Comparison of ENCODE assay signal across 11 cellular contexts in genomic region chr19:57269515-57270250, GRCh38. TPM values are rescaled to one million over a fixed set of nuclear protein-coding genes. Genes with fewer than 3 reads are reported as not detected.
DNase-seq lines count a peak whose midpoint lies in the region; ATAC-seq and TF ChIP-seq lines count a peak whose summit lies in the region.
"Had no signal": no experiment of that assay in that cellular context is flagged by ENCODE, and none has a peak within 500 bp of the region (broad histone marks: within the 10 kb centered on the region; RNA-seq: fewer than 3 reads in every experiment).

No MANE protein-coding gene starts in this region.

- DNase-seq in BJ (ENCODE audit: low read depth) (peak; percentile 41), SK-N-SH (peak; percentile 7), glomerular visceral epithelial cell (ENCODE audit: extremely low spot score) (peak; percentile 53), SHP77 treated with DMSO at 0.1 percent for 48 hours (lab: John Stamatoyannopoulos, UW) (no peak), NCI-H1048 (lab: John Stamatoyannopoulos, UW) (no peak), NCI-H748 treated with DMSO at 0.1 percent for 48 hours (lab: John Stamatoyannopoulos, UW) (no peak)
- DNase-seq in activated CD8-positive, alpha-beta memory T cell treated with anti-CD3 and anti-CD28 coated beads, Interleukin-2, amount 50 U/mL, for 4 hours = no peak
- DNase-seq: mesendoderm; NCI-H146; stimulated activated CD4-positive, alpha-beta T cell treated with anti-CD3 and anti-CD28 coated beads, Interleukin-4, amount 100 ng/mL, for 24 hours had no signal

- H3K4me1 ChIP-seq in SK-N-SH (ENCODE audit: control insufficient read depth in 1 of 2, insufficient read depth in 2 of 2, low read depth in 1 of 2, low read length in 1 of 2) = peaks cover 0 to 13% of the 10 kb centered on the region in 2 experiments; a peak in 1 of 4 replicates

- no peak overlapping the region for H3K9ac ChIP-seq in SK-N-SH

- peaks cover 21% of the 10 kb centered on the region for H3F3A ChIP-seq in SK-N-SH (replicated peaks; ENCODE audit: insufficient read depth)

- no peaks in the 10 kb centered on the region for H4K20me1 ChIP-seq in SK-N-SH (ENCODE audit: insufficient read depth)

- H3K9me2 ChIP-seq in SK-N-SH = no peaks in the 10 kb centered on the region

- H3K27me3 ChIP-seq in BJ (ENCODE audit: control insufficient read depth, insufficient read depth, low read length) (no peaks in the 10 kb centered on the region), SK-N-SH (ENCODE audit: insufficient read depth) (no peaks in the 10 kb centered on the region)

- no peak; a peak in 1 of 4 replicates for TF ChIP-seq EP300 in SK-N-SH (IDR thresholded peaks at IDR 0.05; ENCODE audit: borderline replicate concordance in 1 of 2, low read depth in 1 of 2, low read length in 1 of 2)

- H3K9me3 ChIP-seq in SK-N-SH = no peaks in the 10 kb centered on the region

- TF ChIP-seq CTCF in BJ (IDR thresholded peaks at IDR 0.05; ENCODE audit: insufficient read depth, low read depth, low read length) (no peak), SK-N-SH (IDR thresholded peaks at IDR 0.05) (no peak)

- H3K4me3 ChIP-seq in BJ (ENCODE audit: low read depth, low read length) (no peak overlapping the region), SK-N-SH (ENCODE audit: low read depth in 2 of 2, low read length in 1 of 2) (no peak overlapping the region)

- CTCF ChIA-PET in BJ (lab: Yijun Ruan, JAX) (no interaction called here), SK-N-SH (lab: Yijun Ruan, JAX) (no interaction called here)

- H3K79me2 ChIP-seq in SK-N-SH (ENCODE audit: insufficient read depth) = no peaks in the 10 kb centered on the region

- POLR2A ChIA-PET in BJ (lab: Charles Lee) = interaction anchor here (0.5 kb wide), 1 partner anchor 9 kb away, joined by 3 read pairs; no protein-coding TSS in a partner anchor
- POLR2A ChIA-PET in SK-N-SH (lab: Yijun Ruan, JAX) = no interaction called here

- peaks cover 4% of the 10 kb centered on the region; the same call in 1 of the 2 replicates for H3K36me3 ChIP-seq in BJ (ENCODE audit: control insufficient read depth, insufficient read depth, low read length)
- H3K36me3 ChIP-seq in SK-N-SH (replicated peaks in 1 of 2; ENCODE audit: control insufficient read depth in 1 of 2, insufficient read depth in 2 of 2, low read length in 1 of 2) = peaks cover 0 to 4% of the 10 kb centered on the region in 2 experiments

- H3K4me2 ChIP-seq in SK-N-SH = peak overlapping the region; percentile 37; the same call in 1 of the 2 replicates

- no peak for TF ChIP-seq RAD21 in SK-N-SH (IDR thresholded peaks at IDR 0.05; ENCODE audit: low read length)

- peak overlapping the region in 1 of 2 experiments; percentile 63; a peak in 2 of 4 replicates for H3K27ac ChIP-seq in SK-N-SH (ENCODE audit: low read depth in 2 of 2, low read length in 1 of 2)

- no peak overlapping the region for H2AFZ ChIP-seq in SK-N-SH (ENCODE audit: low read depth)

- ATAC-seq in GM21390 (IDR thresholded peaks at IDR 0.05; ENCODE audit: unreplicated experiment) = peak; percentile 40

- 81% methylated on average over 4 of the region's 4 CpGs for WGBS in SK-N-SH (ENCODE audit: low lambda C conversion rate)

TF ChIP-seq in SK-N-SH, 30 proteins besides CTCF, POLR2A, EP300 and RAD21:
- TF ChIP-seq NFIC (IDR thresholded peaks at IDR 0.05; ENCODE audit: borderline replicate concordance) (peak; percentile 46; the same call in 1 of the 2 replicates), PBX3 (IDR thresholded peaks at IDR 0.05) (no peak), GABPA (IDR thresholded peaks at IDR 0.05; ENCODE audit: low read depth) (no peak), GATA2 (CRISPR knock-in tag; IDR thresholded peaks at IDR 0.05) (no peak), REST (IDR thresholded peaks at IDR 0.05; ENCODE audit: low read depth, low read length) (peak; percentile 81), TAF1 (IDR thresholded peaks at IDR 0.05; ENCODE audit: borderline replicate concordance, low read depth, low read length) (no peak), JUND (IDR thresholded peaks at IDR 0.05) (peak; percentile 74), FOSL2 (IDR thresholded peaks at IDR 0.05; ENCODE audit: borderline replicate concordance, low read depth) (peak; percentile 83), TCF12 (IDR thresholded peaks at IDR 0.05) (peak; percentile 32; the same call in 1 of the 2 replicates), FOXM1 (IDR thresholded peaks at IDR 0.05; ENCODE audit: low read depth) (no peak), YY1 (IDR thresholded peaks at IDR 0.05; ENCODE audit: low read depth) (no peak)
TF ChIP-seq in SK-N-SH: peak in this region for 5.

RNA-seq across cellular contexts. Expression of gene ZNF460, which starts 10.6 kb away (rescaled TPM):
- polyA plus RNA-seq in BJ (2011; rRNA removed) (11.7 and 13.9 TPM in 2 replicates), SK-N-SH (2012; rRNA removed) (2.4 and 4.3 TPM in 2 replicates)
- 109 and 140 TPM in 2 replicates for polyA minus RNA-seq in BJ (2011; rRNA and poly(A)+ RNA removed)
- 1.4 and 1.5 TPM in 2 replicates for polyA plus RNA-seq in SK-N-SH (2012; cell fraction: cytosol; rRNA removed)
- 6.6 and 8.8 TPM in 2 replicates for polyA plus RNA-seq in SK-N-SH (2012; cell fraction: nucleus; rRNA removed)

RNA-seq across cellular contexts. Expression of gene ZNF805, which starts 29.3 kb away (rescaled TPM):
- polyA plus RNA-seq in BJ (2011; rRNA removed) = 5.1 and 5.2 TPM in 2 replicates
- 27.0 and 36.0 TPM in 2 replicates for polyA minus RNA-seq in BJ (2011; rRNA and poly(A)+ RNA removed)
- polyA plus RNA-seq in SK-N-SH (2012; rRNA removed) = 1.5 and 2.5 TPM in 2 replicates
- 1.4 TPM in 2 replicates for polyA plus RNA-seq in SK-N-SH (2012; cell fraction: cytosol; rRNA removed)
- 3.4 and 3.6 TPM in 2 replicates for polyA plus RNA-seq in SK-N-SH (2012; cell fraction: nucleus; rRNA removed)

RNA-seq across cellular contexts. Expression of gene AURKC, which starts 38.9 kb away (rescaled TPM):
- 1.3 and 1.5 TPM in 2 replicates for polyA plus RNA-seq in BJ (2011; rRNA removed)
- polyA minus RNA-seq in BJ (2011; rRNA and poly(A)+ RNA removed) = 0.19 and 0.41 TPM in 2 replicates
- 1.2 and 1.5 TPM in 2 replicates for polyA plus RNA-seq in SK-N-SH (2012; rRNA removed)
- 0.85 and 1.2 TPM in 2 replicates for polyA plus RNA-seq in SK-N-SH (2012; cell fraction: cytosol; rRNA removed)
- polyA plus RNA-seq in SK-N-SH (2012; cell fraction: nucleus; rRNA removed) = 1.8 and 3.2 TPM in 2 replicates

RNA-seq across cellular contexts. Expression of gene ZNF543, which starts 50.6 kb away (rescaled TPM):
- 1.7 and 2.1 TPM in 2 replicates for polyA plus RNA-seq in BJ (2011; rRNA removed)
- 4.6 and 5.6 TPM in 2 replicates for polyA minus RNA-seq in BJ (2011; rRNA and poly(A)+ RNA removed)
- 1.2 and 1.7 TPM in 2 replicates for polyA plus RNA-seq in SK-N-SH (2012; rRNA removed)
- polyA plus RNA-seq in SK-N-SH (2012; cell fraction: cytosol; rRNA removed) = 1.1 and 1.7 TPM in 2 replicates
- 1.0 and 1.6 TPM in 2 replicates for polyA plus RNA-seq in SK-N-SH (2012; cell fraction: nucleus; rRNA removed)

Comparison
In these comparisons a context has a peak if more than half of its experiments do, and no peak if none do; other contexts are left out.
1. DNase-seq: peak in BJ (single experiment), SK-N-SH (single experiment) and glomerular visceral epithelial cell (single experiment); none in SHP77 treated with DMSO at 0.1 percent for 48 hours (single experiment), NCI-H1048 (single experiment), activated CD8-positive, alpha-beta memory T cell treated with anti-CD3 and anti-CD28 coated beads, Interleukin-2, amount 50 U/mL, for 4 hours (single experiment) and NCI-H748 treated with DMSO at 0.1 percent for 48 hours (single experiment).